In genomic region chr19:12834418-12834943, GRCh38 we compare ENCODE assay signal across 8 cellular contexts. TPM values are rescaled to one million over a fixed set of nuclear protein-coding genes. Genes with fewer than 3 reads are reported as not detected.
A peak's percentile ranks its signal among the peaks of the same experiment; 100 is the strongest.
DNase-seq lines count a peak whose midpoint lies in the region; ATAC-seq and TF ChIP-seq lines count a peak whose summit lies in the region.

RTBDN (minus strand) TSS chr19:12834579; CDS start chr19:12829979, 4,600 bp downstream.

- peak within 1 kb of the TSS; percentile 41 to 44 for H3K4me3 ChIP-seq in foreskin fibroblast (ENCODE audit: low read depth in 1 of 2, low read length in 2 of 2)
- H3K4me3 ChIP-seq in stomach, result peak within 1 kb of the TSS; percentile 45 to 65 (median 48)

- ATAC-seq in HG02642 (IDR thresholded peaks at IDR 0.05; ENCODE audit: poor library complexity, unreplicated experiment) (no peak), GM18868 (IDR thresholded peaks at IDR 0.05; ENCODE audit: unreplicated experiment) (no peak), GM18498 (IDR thresholded peaks at IDR 0.05; ENCODE audit: unreplicated experiment) (no peak)

- H3K27ac Mint-ChIP-seq in activated CD4-positive, alpha-beta T cell treated with anti-CD3 and anti-CD28 coated beads, Interleukin-2, amount 10 ng/mL, durations not matched to agents 24 days and 14 days, result no peak within 1 kb of the TSS

- TF ChIP-seq CTCF in foreskin fibroblast (IDR thresholded peaks at IDR 0.05; ENCODE audit: low read depth, low read length), result no peak
- no peak for TF ChIP-seq CTCF in stomach (IDR thresholded peaks at IDR 0.05)

- peak within 1 kb of the TSS; percentile 44 for H3K4me3 Mint-ChIP-seq in activated CD4-positive, alpha-beta T cell treated with anti-CD3 and anti-CD28 coated beads, Interleukin-2, amount 10 ng/mL, durations not matched to agents 24 days and 14 days

- no peaks in the 10 kb centered on the region for H3K36me3 ChIP-seq in stomach

- H3K36me3 Mint-ChIP-seq in activated CD4-positive, alpha-beta T cell treated with anti-CD3 and anti-CD28 coated beads, Interleukin-2, amount 10 ng/mL, durations not matched to agents 24 days and 14 days (ENCODE audit: low read depth), result peaks cover 2% of the 10 kb centered on the region

- in situ Hi-C loops in SK-MEL-5 (cut with HindIII; ENCODE audit: low pct_unique_long_range_greater_than_20kb, low sequenced_read_pairs), result no loop called here

- H3K9me3 ChIP-seq in stomach, result no peaks in the 10 kb centered on the region

- peaks cover 24 to 55% (median 47%) of the 10 kb centered on the region in 4 donors for H3K4me1 ChIP-seq in stomach

- no peak for TF ChIP-seq EP300 in stomach (IDR thresholded peaks at IDR 0.05)

- peaks cover 70% of the 10 kb centered on the region for H3K27me3 Mint-ChIP-seq in activated CD4-positive, alpha-beta T cell treated with anti-CD3 and anti-CD28 coated beads, Interleukin-2, amount 10 ng/mL, durations not matched to agents 24 days and 14 days

- intact Hi-C loops in activated CD4-positive, alpha-beta T cell treated with anti-CD3 and anti-CD28 coated beads, Interleukin-2, amount 10 ng/mL, durations not matched to agents 24 days and 14 days (cut with micrococcal nuclease), result no loop called here
- intact Hi-C loops in stomach (cut with DNase I; ENCODE audit: low total_unique reads), result no loop called here

- no peak for DNase-seq in activated CD4-positive, alpha-beta T cell treated with anti-CD3 and anti-CD28 coated beads, Interleukin-2, amount 10 ng/mL, durations not matched to agents 24 days and 14 days
- no peak for DNase-seq in activated CD4-positive, alpha-beta T cell treated with anti-CD3 and anti-CD28 coated beads for 1 hour
- peak; percentile 28 for DNase-seq in SK-MEL-5 (ENCODE audit: low read depth, low spot score)
- DNase-seq in foreskin fibroblast, result no peak
- DNase-seq in stomach, result no peak

- TF ChIP-seq POLR2A in stomach (IDR thresholded peaks at IDR 0.05), result no peak

- peaks cover 40 to 100% (median 94%) of the 10 kb centered on the region in 3 donors for H3K27me3 ChIP-seq in stomach

- peaks cover 20% of the 10 kb centered on the region for H3K4me1 Mint-ChIP-seq in activated CD4-positive, alpha-beta T cell treated with anti-CD3 and anti-CD28 coated beads, Interleukin-2, amount 10 ng/mL, durations not matched to agents 24 days and 14 days

- H3K27ac ChIP-seq in stomach, result no peak within 1 kb of the TSS

- peaks cover 5% of the 10 kb centered on the region for H3K9me3 Mint-ChIP-seq in activated CD4-positive, alpha-beta T cell treated with anti-CD3 and anti-CD28 coated beads, Interleukin-2, amount 10 ng/mL, durations not matched to agents 24 days and 14 days

- WGBS in stomach, 5 donors, result 5 to 11% (median 7%) methylated on average over 17 to 26 of the region's 26 CpGs

RNA-seq across cellular contexts. Expression of gene RTBDN, which starts in this region (rescaled TPM):
- not detected in 2 replicates for total RNA-seq in activated CD4-positive, alpha-beta T cell treated with anti-CD3 and anti-CD28 coated beads, Interleukin-2, amount 10 ng/mL, durations not matched to agents 24 days and 14 days
- 0.21 and 1.6 TPM in 2 replicates for total RNA-seq in SK-MEL-5 (2014; rRNA removed; shearing (Covaris generic))
- polyA plus RNA-seq in SK-MEL-5 (2015; cell fraction: cytosol; rRNA removed), result 3.6 and 4.3 TPM in 2 replicates
- 0.14 TPM in 1 of 2 replicates, not detected in the other for polyA plus RNA-seq in SK-MEL-5 (2015; cell fraction: nucleus; rRNA removed)
- total RNA-seq in stomach, result not detected
- under 1 TPM in 1 of 3 donors, not detected in 2; 0.53 TPM for polyA plus RNA-seq in stomach
